ENCODE assay signal across 8 cellular contexts in genomic region chr2:170714156-170715061, GRCh38. TPM values are rescaled to one million over a fixed set of nuclear protein-coding genes. Genes with fewer than 3 reads are reported as not detected.
A peak's percentile ranks its signal among the peaks of the same experiment; 100 is the strongest.
DNase-seq lines count a peak whose midpoint lies in the region; ATAC-seq and TF ChIP-seq lines count a peak whose summit lies in the region.

No MANE protein-coding gene starts in this region.

- RAD21 ChIA-PET in HCT116 (lab: Charles Lee; ENCODE audit: low non-redundant PET in 1 of 2, low total read pairs in 2 of 2, uncharacterized antibody in 2 of 2, unreplicated experiment in 2 of 2), result no interaction called here

- no TSS peak for BruUV-seq in HCT116 (replicated peaks; lab: Mats Ljungman, UMichigan)

- H3K9me3 Mint-ChIP-seq in activated CD4-positive, alpha-beta T cell treated with anti-CD3 and anti-CD28 coated beads, Interleukin-2, amount 10 ng/mL, durations not matched to agents 7 days and 5 days, result peaks cover 2% of the 10 kb centered on the region

- H3K4me1 ChIP-seq in BE2C (no peaks in the 10 kb centered on the region), HCT116 (ENCODE audit: control insufficient read depth in 1 of 2, insufficient read depth in 2 of 2, low read length in 2 of 2) (peaks cover 3 to 21% of the 10 kb centered on the region in 2 experiments; a peak in 3 of 4 replicates), neutrophil (ENCODE audit: control insufficient read depth in 1 of 2, insufficient read depth in 1 of 2, low read depth in 1 of 2, low read length in 1 of 2) (peaks cover 41 to 46% of the 10 kb centered on the region in 2 experiments)

- ATAC-seq in HCT116 (peak; percentile 82), GM21619 (IDR thresholded peaks at IDR 0.05; ENCODE audit: unreplicated experiment) (no peak), HG03439 (IDR thresholded peaks at IDR 0.05; ENCODE audit: unreplicated experiment) (no peak)

- POLR2A ChIA-PET in HCT116 (lab: Charles Lee), result no interaction called here
- POLR2A ChIA-PET in activated CD4-positive, alpha-beta T cell treated with anti-CD3 and anti-CD28 coated beads, Interleukin-2, amount 10 ng/mL, durations not matched to agents 7 days and 5 days (lab: Charles Lee), result no interaction called here

- peak overlapping the region; percentile 69 for H3K4me3 Mint-ChIP-seq in activated CD4-positive, alpha-beta T cell treated with anti-CD3 and anti-CD28 coated beads, Interleukin-2, amount 10 ng/mL, durations not matched to agents 7 days and 5 days

- TF ChIP-seq CTCF in BE2C (IDR thresholded peaks at IDR 0.05; ENCODE audit: low read depth, low read length) (no peak), HCT116 (IDR thresholded peaks at IDR 0.05 in 2 of 3, conservative IDR thresholded peaks at IDR 0.05 in 1 of 3; ENCODE audit: borderline replicate concordance in 1 of 3, insufficient read depth in 1 of 3, low read depth in 2 of 3, low read length in 2 of 3) (no peak), fibroblast of mammary gland (conservative IDR thresholded peaks at IDR 0.05; ENCODE audit: control insufficient read depth, insufficient read depth, low read depth, low read length) (no peak), neutrophil (IDR thresholded peaks at IDR 0.05) (no peak)

- no peaks in the 10 kb centered on the region for H3K36me3 ChIP-seq in BE2C
- no peaks in the 10 kb centered on the region for H3K36me3 ChIP-seq in HCT116 (ENCODE audit: control insufficient read depth in 1 of 2, insufficient read depth in 2 of 2, low read length in 2 of 2)
- no peaks in the 10 kb centered on the region for H3K36me3 ChIP-seq in neutrophil

- no peak for TF ChIP-seq RAD21 in HCT116 (IDR thresholded peaks at IDR 0.05; ENCODE audit: low read depth)

- H3K27ac ChIP-seq in HCT116 (ENCODE audit: low read depth, low read length), result peak overlapping the region; percentile 15; the same call in 1 of the 2 replicates
- no peak overlapping the region for H3K27ac ChIP-seq in neutrophil

- H3K4me3 ChIP-seq in BE2C (ENCODE audit: low read depth, low read length) (peak overlapping the region; percentile 33), HCT116 (replicated peaks in 1 of 2; ENCODE audit: low read depth in 1 of 2, low read length in 2 of 2) (peak overlapping the region; percentile 43 to 59), fibroblast of mammary gland (ENCODE audit: control insufficient read depth, low read depth, low read length) (peak overlapping the region; percentile 30), neutrophil (ENCODE audit: low read depth in 1 of 2, low read length in 1 of 2) (peak overlapping the region; percentile 57 to 61)

- H3K9me3 ChIP-seq in BE2C, result no peaks in the 10 kb centered on the region
- no peaks in the 10 kb centered on the region for H3K9me3 ChIP-seq in HCT116 (ENCODE audit: control insufficient read depth in 1 of 2, insufficient read depth in 1 of 2, low read depth in 1 of 2, low read length in 2 of 2)
- H3K9me3 ChIP-seq in neutrophil, result no peaks in the 10 kb centered on the region

- DNase-seq in BE2C (no peak), HCT116 (ENCODE audit: low read depth, low spot score) (no peak), fibroblast of mammary gland (ENCODE audit: low read depth) (no peak), occipital lobe (lab: John Stamatoyannopoulos, UW) (no peak)
- peak; percentile 9 for DNase-seq in activated CD4-positive, alpha-beta T cell treated with anti-CD3 and anti-CD28 coated beads, Interleukin-2, amount 10 ng/mL, durations not matched to agents 7 days and 5 days

- H3K27me3 Mint-ChIP-seq in activated CD4-positive, alpha-beta T cell treated with anti-CD3 and anti-CD28 coated beads, Interleukin-2, amount 10 ng/mL, durations not matched to agents 7 days and 5 days, result peaks cover 81% of the 10 kb centered on the region

- peak overlapping the region; percentile 49 for H3K9ac ChIP-seq in HCT116 (ENCODE audit: low read length)

- intact Hi-C loops in HCT116 (cut with micrococcal nuclease), result no loop called here

- peak overlapping the region; percentile 92 for H3K4me2 ChIP-seq in HCT116 (ENCODE audit: low read length)

- CTCF ChIA-PET in HCT116 (lab: Charles Lee), result no interaction called here
- CTCF ChIA-PET in activated CD4-positive, alpha-beta T cell treated with anti-CD3 and anti-CD28 coated beads, Interleukin-2, amount 10 ng/mL, durations not matched to agents 7 days and 5 days (lab: Charles Lee), result interaction anchor here (1.7 kb wide), 1 partner anchor 98 kb away, joined by 5 read pairs; no protein-coding TSS in a partner anchor

- H3K36me3 Mint-ChIP-seq in activated CD4-positive, alpha-beta T cell treated with anti-CD3 and anti-CD28 coated beads, Interleukin-2, amount 10 ng/mL, durations not matched to agents 7 days and 5 days (ENCODE audit: low read depth), result peaks cover 3% of the 10 kb centered on the region

- peaks cover 33% of the 10 kb centered on the region for H3K4me1 Mint-ChIP-seq in activated CD4-positive, alpha-beta T cell treated with anti-CD3 and anti-CD28 coated beads, Interleukin-2, amount 10 ng/mL, durations not matched to agents 7 days and 5 days

- no peaks in the 10 kb centered on the region for H3K9me2 ChIP-seq in HCT116 (ENCODE audit: insufficient read depth)

- H2AFZ ChIP-seq in HCT116 (ENCODE audit: low read depth, low read length, poor library complexity, severe bottlenecking), result peak overlapping the region; percentile 68

- H4K20me1 ChIP-seq in HCT116 (ENCODE audit: insufficient read depth), result no peaks in the 10 kb centered on the region

- H3K79me2 ChIP-seq in HCT116 (ENCODE audit: insufficient read depth, low read length), result no peaks in the 10 kb centered on the region

- H3K27me3 ChIP-seq in BE2C (peaks cover 82% of the 10 kb centered on the region), HCT116 (ENCODE audit: insufficient read depth, low read length) (no peaks in the 10 kb centered on the region), neutrophil (peaks cover 100% of the 10 kb centered on the region)

- H3K27ac Mint-ChIP-seq in activated CD4-positive, alpha-beta T cell treated with anti-CD3 and anti-CD28 coated beads, Interleukin-2, amount 10 ng/mL, durations not matched to agents 7 days and 5 days, result no peak overlapping the region

- TF ChIP-seq POLR2A in HCT116 (IDR thresholded peaks at IDR 0.05; ENCODE audit: borderline replicate concordance, extremely low read depth, insufficient read depth, insufficient read length), result no peak

TF ChIP-seq in HCT116, 20 proteins besides CTCF, POLR2A, EP300 and RAD21 (continues in another document):
- TF ChIP-seq CBX3 (IDR thresholded peaks at IDR 0.05; ENCODE audit: low read depth) (no peak), SP1 (IDR thresholded peaks at IDR 0.05; ENCODE audit: low read depth) (no peak), EGR1 (IDR thresholded peaks at IDR 0.05; ENCODE audit: low read depth) (no peak), ZFX (IDR thresholded peaks at IDR 0.05) (no peak), ZNF274 (IDR thresholded peaks at IDR 0.05; ENCODE audit: low read depth, low read length) (no peak), ELF1 (IDR thresholded peaks at IDR 0.05; ENCODE audit: borderline replicate concordance, low read depth) (no peak), EZH2 (IDR thresholded peaks at IDR 0.05) (no peak), TCF7L2 (IDR thresholded peaks at IDR 0.05; ENCODE audit: borderline replicate concordance, extremely low read depth, insufficient read depth, insufficient read length) (no peak), SIN3A (IDR thresholded peaks at IDR 0.05; ENCODE audit: low read depth) (no peak), FOSL1 (IDR thresholded peaks at IDR 0.05; ENCODE audit: low read depth) (no peak), MAX (IDR thresholded peaks at IDR 0.05) (no peak), YY1 (IDR thresholded peaks at IDR 0.05; ENCODE audit: extremely low read depth, insufficient replicate concordance, low read depth, low read length) (no peak), ZBTB33 (IDR thresholded peaks at IDR 0.05; ENCODE audit: extremely low read depth, insufficient replicate concordance, low read length) (no peak)

RNA-seq across cellular contexts. Expression of gene SP5, which starts 0.7 kb away (rescaled TPM):
- not detected for polyA plus RNA-seq in BE2C (2012; ENCODE audit: insufficient read depth, insufficient read length, low read depth)
- total RNA-seq in HCT116 (2021; ENCODE audit: unreplicated experiment), result 0.98 TPM
- 0.48 and 0.49 TPM in 2 replicates for polyA plus RNA-seq in HCT116 (2012)
- total RNA-seq in activated CD4-positive, alpha-beta T cell treated with anti-CD3 and anti-CD28 coated beads, Interleukin-2, amount 10 ng/mL, durations not matched to agents 7 days and 5 days, result not detected
- total RNA-seq in occipital lobe, result 0.78 TPM

RNA-seq across cellular contexts. Expression of gene ERICH2, which starts 55.8 kb away (rescaled TPM):
- not detected for polyA plus RNA-seq in BE2C (2012; ENCODE audit: insufficient read depth, insufficient read length, low read depth)
- total RNA-seq in HCT116 (2021; ENCODE audit: unreplicated experiment), result 2.4 TPM
- polyA plus RNA-seq in HCT116 (2012), result 2.0 and 2.3 TPM in 2 replicates
- total RNA-seq in activated CD4-positive, alpha-beta T cell treated with anti-CD3 and anti-CD28 coated beads, Interleukin-2, amount 10 ng/mL, durations not matched to agents 7 days and 5 days, result not detected
- not detected for total RNA-seq in occipital lobe
